ENCODE assay signal across 2 cellular contexts in genomic region chr20:18011482-18011881, GRCh38.
TF ChIP-seq lines count a peak whose summit lies in the region.

No MANE protein-coding gene starts in this region.

TF ChIP-seq in A549, 52 proteins besides CTCF, POLR2A, EP300 and RAD21:
- TF ChIP-seq KDM5A (IDR thresholded peaks at IDR 0.05): no peak
- TF ChIP-seq HOXB5 (CRISPR knock-in tag; IDR thresholded peaks at IDR 0.05): no peak
- TF ChIP-seq BCL3 (IDR thresholded peaks at IDR 0.05): no peak
- no peak for TF ChIP-seq HES2 (IDR thresholded peaks at IDR 0.05)
- TF ChIP-seq TP53 (CRISPR knock-in tag; IDR thresholded peaks at IDR 0.05): no peak

TF ChIP-seq in HEK293, 187 proteins besides CTCF, POLR2A, EP300 and RAD21:
- TF ChIP-seq ATF2 (tag by site-specific recombination; IDR thresholded peaks at IDR 0.05; ENCODE audit: low read depth): 0 out of 2 replicates have a peak, but pooled peaks have one; percentile 14
- no peak for TF ChIP-seq ZNF555 (tag by site-specific recombination; conservative IDR thresholded peaks at IDR 0.05)
TF ChIP-seq in HEK293: peak in this region for 1.
